In the genomic region with DNA sequence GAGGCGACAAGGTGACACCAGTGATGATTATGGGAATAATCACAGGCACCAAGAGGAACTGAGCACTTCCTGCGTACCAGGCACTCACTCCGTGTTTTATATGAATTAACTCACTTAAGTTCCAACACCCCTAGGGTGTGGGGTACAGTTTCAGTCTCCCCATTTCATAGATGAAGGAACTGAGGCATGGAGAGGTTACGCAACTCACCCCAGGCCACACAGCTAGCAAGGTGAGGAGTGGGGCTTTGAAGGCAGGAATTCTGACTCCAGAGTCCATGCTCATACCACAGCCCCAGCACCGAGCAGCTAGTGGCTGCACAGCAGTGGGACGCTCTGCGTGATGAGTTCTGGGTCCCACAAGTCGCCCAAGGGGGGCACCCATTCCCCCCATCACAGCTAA, we compare ENCODE assay signal across 19 cellular contexts. TPM values are rescaled to one million over a fixed set of nuclear protein-coding genes. Genes with fewer than 3 reads are reported as not detected.
DNase-seq lines count a peak whose midpoint lies in the region; ATAC-seq, FAIRE-seq and TF ChIP-seq lines count a peak whose summit lies in the region.
"Had no signal": no experiment of that assay in that cellular context is flagged by ENCODE, and none has a peak within 500 bp of the region (broad histone marks: within the 10 kb centered on the region; RNA-seq: fewer than 3 reads in every experiment).

No MANE protein-coding gene starts in this region.

- H2BK20ac ChIP-seq in IMR-90 (ENCODE audit: low read depth, low read length) = no peak overlapping the region

- H3K4ac ChIP-seq in IMR-90 (ENCODE audit: low read depth, low read length) = no peak overlapping the region

- H3K4me2 ChIP-seq in IMR-90 (ENCODE audit: low read depth, low read length) = no peak overlapping the region

- H4K91ac ChIP-seq in IMR-90 (ENCODE audit: insufficient read depth, low read depth, low read length) = no peak overlapping the region

- TF ChIP-seq CTCF in IMR-90 (conservative IDR thresholded peaks at IDR 0.05; ENCODE audit: low read depth, low read length) (no peak), bronchial epithelial cell (IDR thresholded peaks at IDR 0.05; ENCODE audit: insufficient read depth, low read length, severe bottlenecking) (no peak)

- H3K4me1 ChIP-seq in IMR-90 (ENCODE audit: control insufficient read depth, insufficient read depth, low read length) = no peaks in the 10 kb centered on the region
- H3K4me1 ChIP-seq: Caco-2 had no signal

- H4K5ac ChIP-seq in IMR-90 (ENCODE audit: low read depth, low read length) = no peak overlapping the region

- H3K4me3 ChIP-seq in IMR-90 (ENCODE audit: insufficient read depth, low read depth, low read length) (no peak overlapping the region), bronchial epithelial cell (ENCODE audit: low read depth, low read length) (no peak overlapping the region)
- H3K4me3 ChIP-seq: GM23248 had no signal

- dilution Hi-C loops in IMR-90 (cut with HindIII; ENCODE audit: low sequenced_read_pairs, unreplicated experiment) = no loop called here

- peak; percentile 43 for FAIRE-seq in bronchial epithelial cell (lab: Jason Lieb, UNC)
- FAIRE-seq: G401.6, GM12892, GM19239, H1 had no signal

- CTCF ChIA-PET in IMR-90 (lab: Yijun Ruan, JAX) = no interaction called here

- H3K23ac ChIP-seq in IMR-90 (ENCODE audit: low read depth, low read length) = no peak overlapping the region

- H3K9ac ChIP-seq in IMR-90 (ENCODE audit: low read depth, low read length) = no peak overlapping the region
- H3K9ac ChIP-seq: GM23248 had no signal

- H3K56ac ChIP-seq in IMR-90 (ENCODE audit: extremely low read depth, insufficient read depth, low read length) = no peak overlapping the region

- intact Hi-C loops in cardiac septum (cut with DNase I) = no loop called here
- intact Hi-C loops in left cardiac atrium (cut with DNase I) = no loop called here
- intact Hi-C loops in IMR-90 (cut with micrococcal nuclease) = no loop called here

- H2AK5ac ChIP-seq in IMR-90 (ENCODE audit: low read depth, low read length) = no peak overlapping the region

- ATAC-seq in left cardiac atrium = no peak
- no peak for ATAC-seq in IMR-90 (ENCODE audit: low read depth)
- ATAC-seq in GM18858 (IDR thresholded peaks at IDR 0.05; ENCODE audit: unreplicated experiment) = no peak
- ATAC-seq: CD8-positive, alpha-beta T cell had no signal

- H3K14ac ChIP-seq in IMR-90 (replicated peaks; ENCODE audit: low read depth, low read length) = no peak overlapping the region

- POLR2A ChIA-PET in IMR-90 (lab: Charles Lee; ENCODE audit: unreplicated experiment) = no interaction called here

- H3K27me3 ChIP-seq in IMR-90 (ENCODE audit: control insufficient read depth, insufficient read depth, low read length) (peaks cover 13% of the 10 kb centered on the region; the same call in 1 of the 2 replicates), bronchial epithelial cell (ENCODE audit: control insufficient read depth, insufficient read depth, low read length) (no peaks in the 10 kb centered on the region)

- in situ Hi-C loops in IMR-90 (cut with MboI; ENCODE audit: low sequenced_read_pairs) = loop anchor here (25.0 kb wide), 1 partner anchor 405 kb away; no protein-coding TSS in a partner anchor

- H3K79me1 ChIP-seq in IMR-90 (ENCODE audit: low read depth in 1 of 2, low read length in 2 of 2) = no peaks in the 10 kb centered on the region

- no peaks in the 10 kb centered on the region for H4K20me1 ChIP-seq in IMR-90 (ENCODE audit: insufficient read depth, low read length)

- no peak overlapping the region for H3K27ac ChIP-seq in IMR-90 (ENCODE audit: insufficient read depth, low read length)
- H3K27ac ChIP-seq: C4-2B, GM23248 had no signal

- no peaks in the 10 kb centered on the region for H3K36me3 ChIP-seq in IMR-90 (ENCODE audit: control insufficient read depth, insufficient read depth, low read length)
- no peaks in the 10 kb centered on the region for H3K36me3 ChIP-seq in bronchial epithelial cell (ENCODE audit: control insufficient read depth, insufficient read depth, low read length)

- H4K8ac ChIP-seq in IMR-90 (ENCODE audit: low read depth in 2 of 2, low read length in 2 of 2) = no peak overlapping the region

- no TSS peak for BruUV-seq in IMR-90 (replicated peaks; lab: Mats Ljungman, UMichigan)

- H2BK120ac ChIP-seq in IMR-90 (ENCODE audit: low read depth, low read length) = no peak overlapping the region

- H2AFZ ChIP-seq in IMR-90 (replicated peaks; ENCODE audit: low read length, poor library complexity) = no peak overlapping the region
- H2AFZ ChIP-seq: GM23248 had no signal

- H3K9me1 ChIP-seq in IMR-90 (ENCODE audit: insufficient read depth, low read length) = no peaks in the 10 kb centered on the region

- WGBS in IMR-90 (ENCODE audit: extremely low coverage in 2 of 2, insufficient read length in 1 of 2), 2 experiments = 70% methylated on average over 2 of the region's 8 CpGs; no CpG with 5 or more reads in 1 of the 2 experiments

- H3K18ac ChIP-seq in IMR-90 (ENCODE audit: low read depth, low read length) = no peak overlapping the region

- no peak overlapping the region for H2BK5ac ChIP-seq in IMR-90 (ENCODE audit: low read depth, low read length, poor library complexity, severe bottlenecking)

- H2BK15ac ChIP-seq in IMR-90 (ENCODE audit: low read depth, low read length) = no peak overlapping the region

- no peaks in the 10 kb centered on the region for H3K9me3 ChIP-seq in IMR-90 (ENCODE audit: control insufficient read depth, insufficient read depth, low read length)
- H3K9me3 ChIP-seq: Caco-2 had no signal

- TF ChIP-seq RAD21 in IMR-90 (IDR thresholded peaks at IDR 0.05; ENCODE audit: low read length) = no peak

- no peak for TF ChIP-seq POLR2A in IMR-90 (IDR thresholded peaks at IDR 0.05; ENCODE audit: low read depth, low read length)

- H2AK9ac ChIP-seq in IMR-90 (replicated peaks; ENCODE audit: low read depth, low read length, poor library complexity) = no peak overlapping the region

- DNase-seq in cardiac septum (ENCODE audit: low spot score) (peak; percentile 39), left cardiac atrium (no peak), IMR-90 (no peak), bronchial epithelial cell (ENCODE audit: low read depth) (no peak), anterior cingulate cortex (lab: John Stamatoyannopoulos, UW) (no peak)
- DNase-seq: Caco-2; CD4-positive, CD25-positive, alpha-beta regulatory T cell; CD8-positive, alpha-beta T cell; DMS153; DND-41; GM23248; HCEC 1CT had no signal

TF ChIP-seq in IMR-90, 13 proteins besides CTCF, POLR2A, EP300 and RAD21:
- TF ChIP-seq FOS (IDR thresholded peaks at IDR 0.05; ENCODE audit: low read depth, low read length) (no peak), RCOR1 (IDR thresholded peaks at IDR 0.05; ENCODE audit: insufficient replicate concordance, low read length) (no peak), MAZ (IDR thresholded peaks at IDR 0.05; ENCODE audit: borderline replicate concordance, low read depth, low read length) (no peak), CHD1 (IDR thresholded peaks at IDR 0.05; ENCODE audit: low read depth, low read length) (no peak), BHLHE40 (IDR thresholded peaks at IDR 0.05; ENCODE audit: low read depth, low read length) (no peak), NFE2L2 (IDR thresholded peaks at IDR 0.05; ENCODE audit: low read depth, low read length) (no peak), CEBPB (IDR thresholded peaks at IDR 0.05; ENCODE audit: low read depth, low read length) (peak; percentile 58)
TF ChIP-seq in IMR-90: peak in this region for 1.

RNA-seq across cellular contexts. Expression of a gene that starts 29.9 kb away (rescaled TPM):
- total RNA-seq in cardiac septum (5.5 TPM), left cardiac atrium (1 to 10 TPM; 4.8 to 5.2 TPM), IMR-90 (2012; rRNA removed) (not detected in 2 replicates), bronchial epithelial cell (1.1 and 3.1 TPM in 2 replicates)
- 0.03 TPM in 1 of 2 replicates, not detected in the other for polyA plus RNA-seq in IMR-90 (2012; rRNA removed)
- 0.01 and 0.03 TPM in 2 replicates for polyA plus RNA-seq in IMR-90 (2012; cell fraction: cytosol; rRNA removed)
- polyA plus RNA-seq in IMR-90 (2012; cell fraction: nucleus; rRNA removed; ENCODE audit: low replicate concordance) = 0.10 and 0.11 TPM in 2 replicates
- total RNA-seq: A673; Caco-2; CD4-positive, CD25-positive, alpha-beta regulatory T cell; CD8-positive, alpha-beta T cell; GM23248 had no signal
- polyA plus RNA-seq: CD4-positive, CD25-positive, alpha-beta regulatory T cell; GM23248 had no signal
